Comparison of ENCODE assay signal across 18 cellular contexts in the genomic region with DNA sequence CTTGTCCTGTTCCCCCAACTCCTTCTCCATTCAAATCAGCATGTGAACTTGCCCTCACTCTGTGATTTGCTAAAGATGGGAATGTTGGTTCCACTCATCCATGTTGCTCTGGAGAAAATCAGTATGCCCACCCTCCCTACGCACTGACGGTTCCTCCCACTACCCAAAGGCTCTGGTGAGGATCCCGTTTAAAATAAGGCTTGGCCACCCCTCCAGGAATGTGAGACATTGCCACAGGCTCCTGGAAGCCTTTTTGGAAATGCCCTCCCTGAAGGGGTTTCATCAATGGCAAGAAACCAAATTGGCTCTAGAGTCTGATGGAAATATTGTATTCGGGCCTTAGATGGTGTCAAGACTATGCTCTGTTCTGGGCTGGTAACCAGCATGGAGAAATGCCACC.
DNase-seq lines count a peak whose midpoint lies in the region; ATAC-seq and TF ChIP-seq lines count a peak whose summit lies in the region.
"Had no signal": no experiment of that assay in that cellular context is flagged by ENCODE, and none has a peak within 500 bp of the region (broad histone marks: within the 10 kb centered on the region; RNA-seq: fewer than 3 reads in every experiment).

No MANE protein-coding gene starts in this region.

- WGBS in right cardiac atrium: 70% methylated on average over 4 of the region's 4 CpGs
- 84 to 87% (median 85%) methylated on average over 4 of the region's 4 CpGs for WGBS in heart left ventricle, 4 donors
- 78 to 81% methylated on average over 4 of the region's 4 CpGs for WGBS in esophagus squamous epithelium, 2 donors
- no CpG with 5 or more reads among the region's 4 CpGs for WGBS in trophoblast cell (ENCODE audit: extremely low coverage, insufficient coverage, insufficient read length)
- WGBS in aorta, 2 donors: 27 to 37% methylated on average over 4 of the region's 4 CpGs

- no peak for TF ChIP-seq CTCF in heart left ventricle (IDR thresholded peaks at IDR 0.05)
- no peak for TF ChIP-seq CTCF in esophagus squamous epithelium (IDR thresholded peaks at IDR 0.05)

- H3K36me3 ChIP-seq in heart left ventricle (no peaks in the 10 kb centered on the region), esophagus squamous epithelium (no peaks in the 10 kb centered on the region), trophoblast cell (ENCODE audit: control insufficient read depth in 1 of 2, insufficient read depth in 2 of 2, low read length in 2 of 2) (no peaks in the 10 kb centered on the region), aorta (ENCODE audit: control insufficient read depth in 1 of 2, insufficient read depth in 2 of 2, low read length in 1 of 2) (no peaks in the 10 kb centered on the region)
- H3K36me3 ChIP-seq: lower lobe of right lung, uterus had no signal

- H3K9ac ChIP-seq in trophoblast cell (ENCODE audit: low read length): no peak overlapping the region

- no peak overlapping the region for H3K14ac ChIP-seq in trophoblast cell (ENCODE audit: low read length)

- intact Hi-C loops in right cardiac atrium (cut with DNase I): loop anchor here (2.0 to 10.0 kb wide), 5 partner anchors 190 to 374 kb away; a partner anchor contains a TSS
- intact Hi-C loops in heart left ventricle (cut with DNase I): loop anchor here (2.0 to 10.0 kb wide), 14 partner anchors 36 to 1000 kb away; a partner anchor contains a TSS
- intact Hi-C loops in esophagus squamous epithelium (cut with DNase I): loop anchor here (5.0 to 10.0 kb wide), 3 partner anchors 190 to 373 kb away; a partner anchor contains a TSS
- intact Hi-C loops in aorta (cut with DNase I): loop anchor here in 1 of 2 donors (2.0 to 10.0 kb wide), 2 partner anchors 374 to 1000 kb away; a partner anchor contains a TSS

- H2BK5ac ChIP-seq in trophoblast cell (ENCODE audit: low read depth, low read length, poor library complexity): no peak overlapping the region

- H3K27ac ChIP-seq in right cardiac atrium (ENCODE audit: low read length) (peak overlapping the region; percentile 98), heart left ventricle (peak overlapping the region in 6 of 12 donors; percentile 74 to 91 (median 86)), esophagus squamous epithelium (peak overlapping the region in 3 of 4 donors; percentile 66 to 81 (median 80)), trophoblast cell (ENCODE audit: low read depth, low read length) (no peak overlapping the region), aorta (ENCODE audit: low read depth in 1 of 2, low read length in 2 of 2) (peak overlapping the region; percentile 33 to 97), substantia nigra (ENCODE audit: low read depth, low read length, poor library complexity, severe bottlenecking) (no peak overlapping the region)

- no peak overlapping the region for H3K18ac ChIP-seq in trophoblast cell (ENCODE audit: low read length)

- no peak overlapping the region for H3K23ac ChIP-seq in trophoblast cell (ENCODE audit: low read length)

- H3K4me1 ChIP-seq in right cardiac atrium (ENCODE audit: control insufficient read depth, insufficient read depth, low read length): peaks cover 2% of the 10 kb centered on the region
- peaks cover 0 to 25% (median 12%) of the 10 kb centered on the region in 12 donors for H3K4me1 ChIP-seq in heart left ventricle
- H3K4me1 ChIP-seq in esophagus squamous epithelium: peaks cover 0 to 22% (median 3%) of the 10 kb centered on the region in 3 donors
- H3K4me1 ChIP-seq in trophoblast cell (ENCODE audit: control insufficient read depth in 1 of 2, insufficient read depth in 2 of 2, low read length in 2 of 2): peaks cover 2 to 11% of the 10 kb centered on the region in 2 experiments
- no peaks in the 10 kb centered on the region for H3K4me1 ChIP-seq in aorta (ENCODE audit: control insufficient read depth in 1 of 2, insufficient read depth in 2 of 2, low read length in 2 of 2)

- H3K9me3 ChIP-seq in right cardiac atrium (ENCODE audit: control insufficient read depth, low read length) (no peaks in the 10 kb centered on the region), heart left ventricle (no peaks in the 10 kb centered on the region), esophagus squamous epithelium (no peaks in the 10 kb centered on the region), trophoblast cell (ENCODE audit: insufficient read depth, low read depth, low read length) (no peaks in the 10 kb centered on the region), aorta (ENCODE audit: control insufficient read depth, low read length) (no peaks in the 10 kb centered on the region)
- H3K9me3 ChIP-seq: lower lobe of right lung, uterus had no signal

- DNase-seq in right cardiac atrium (no peak), heart left ventricle (no peak), esophagus squamous epithelium (lab: John Stamatoyannopoulos, UW) (no peak), trophoblast cell (no peak), aorta (no peak), substantia nigra (lab: John Stamatoyannopoulos, UW) (no peak), activated gamma-delta T cell treated with Interleukin-2 at 50 U/mL for 16 hours (no peak)
- no peak for DNase-seq in stimulated activated naive CD4-positive, alpha-beta T cell (lab: John Stamatoyannopoulos, UW)
- DNase-seq: activated naive CD8-positive, alpha-beta T cell treated with anti-CD3 and anti-CD28 coated beads, Interleukin-2, amount 10 ng/mL, durations not matched to agents 7 days and 5 days; CD4-positive, CD25-positive, alpha-beta regulatory T cell; DMS153; hypothalamus; lower lobe of right lung; naive thymus-derived CD8-positive, alpha-beta T cell; NCI-H146; Right ventricle myocardium superior; uterus had no signal

- no peak overlapping the region for H3K4ac ChIP-seq in trophoblast cell (ENCODE audit: low read depth, low read length)

- H3K4me3 ChIP-seq in right cardiac atrium (ENCODE audit: low read length) (no peak overlapping the region), heart left ventricle (no peak overlapping the region), esophagus squamous epithelium (no peak overlapping the region), trophoblast cell (ENCODE audit: low read depth, low read length) (no peak overlapping the region), aorta (ENCODE audit: low read length in 2 of 2) (no peak overlapping the region)
- H3K4me3 ChIP-seq: lower lobe of right lung, uterus had no signal

- H2BK120ac ChIP-seq in trophoblast cell (ENCODE audit: insufficient read depth, low read length, poor library complexity): no peak overlapping the region

- H4K12ac ChIP-seq in trophoblast cell (ENCODE audit: low read depth, low read length): no peak overlapping the region

- TF ChIP-seq POLR2A in heart left ventricle (IDR thresholded peaks at IDR 0.05) (no peak), esophagus squamous epithelium (IDR thresholded peaks at IDR 0.05) (no peak)

- H2BK12ac ChIP-seq in trophoblast cell (ENCODE audit: low read length): peak overlapping the region; percentile 12

- H3K79me1 ChIP-seq in trophoblast cell (ENCODE audit: low read length): peaks cover 4% of the 10 kb centered on the region

- ATAC-seq in right cardiac atrium: no peak
- ATAC-seq in heart left ventricle: no peak
- ATAC-seq in aorta (ENCODE audit: low FRiP score): no peak
- ATAC-seq: activated CD4-positive, alpha-beta T cell treated with anti-CD3 and anti-CD28 coated beads for 36 hours; lower lobe of right lung; naive thymus-derived CD8-positive, alpha-beta T cell had no signal

- H3K27me3 ChIP-seq in right cardiac atrium (ENCODE audit: control insufficient read depth, insufficient read depth): no peaks in the 10 kb centered on the region
- no peaks in the 10 kb centered on the region for H3K27me3 ChIP-seq in heart left ventricle
- H3K27me3 ChIP-seq in esophagus squamous epithelium: peaks cover 0 to 15% (median 0%) of the 10 kb centered on the region in 4 donors
- H3K27me3 ChIP-seq in trophoblast cell (ENCODE audit: insufficient read depth, low read length): no peaks in the 10 kb centered on the region
- H3K27me3 ChIP-seq in aorta (ENCODE audit: control insufficient read depth in 1 of 2, insufficient read depth in 2 of 2, low read length in 1 of 2): no peaks in the 10 kb centered on the region
- H3K27me3 ChIP-seq: uterus had no signal

- H3K4me2 ChIP-seq in trophoblast cell (ENCODE audit: low read length): no peak overlapping the region

- peak overlapping the region; percentile 59 for H4K91ac ChIP-seq in trophoblast cell (ENCODE audit: low read depth, low read length)

- H4K8ac ChIP-seq in trophoblast cell (ENCODE audit: low read depth, low read length): no peak overlapping the region

- no peak overlapping the region for H2AFZ ChIP-seq in trophoblast cell (ENCODE audit: insufficient read depth, low read length, poor library complexity)

- H2AK5ac ChIP-seq in trophoblast cell (ENCODE audit: low read length): no peak overlapping the region

- no peaks in the 10 kb centered on the region for H3K79me2 ChIP-seq in trophoblast cell (ENCODE audit: control insufficient read depth, insufficient read depth, low read length, poor library complexity)

Comparison
In these comparisons a context has a peak if more than half of its experiments do, and no peak if none do; other contexts are left out.
1. H3K27ac ChIP-seq: peak in right cardiac atrium (single experiment), esophagus squamous epithelium (3 of 4) and aorta (2 of 2); none in trophoblast cell (single experiment) and substantia nigra (single experiment).